In genomic region chr14:93185333-93185688, GRCh38 we compare ENCODE assay signal across 8 cellular contexts. TPM values are rescaled to one million over a fixed set of nuclear protein-coding genes. Genes with fewer than 3 reads are reported as not detected.
DNase-seq lines count a peak whose midpoint lies in the region; ATAC-seq and TF ChIP-seq lines count a peak whose summit lies in the region.

No MANE protein-coding gene starts in this region.

- POLR2A ChIA-PET in activated CD8-positive, alpha-beta T cell treated with anti-CD3 and anti-CD28 coated beads, Interleukin-2, amount 10 ng/mL, durations not matched to agents 7 days and 5 days (lab: Charles Lee) = interaction anchor here (0.7 to 4.3 kb wide), 12 partner anchors 8 to 338 kb away, joined by 3 to 87 read pairs (median 4); partner anchors contain the start of genes GON7 and UBR7

- H3K4me2 ChIP-seq in GM23338 = peak overlapping the region; percentile 98

- peaks cover 8% of the 10 kb centered on the region for H3K4me1 ChIP-seq in ACC112 (ENCODE audit: control insufficient read depth, insufficient read depth, low read length, unreplicated experiment)
- peaks cover 6% of the 10 kb centered on the region; the same call in 1 of the 2 replicates for H3K4me1 ChIP-seq in GM23338 (ENCODE audit: insufficient read depth)
- no peaks in the 10 kb centered on the region for H3K4me1 ChIP-seq in iPS-15b (ENCODE audit: control insufficient read depth, insufficient read depth, low read length)

- CTCF ChIA-PET in activated CD8-positive, alpha-beta T cell treated with anti-CD3 and anti-CD28 coated beads, Interleukin-2, amount 10 ng/mL, durations not matched to agents 7 days and 5 days (lab: Charles Lee) = interaction anchor here (1.0 to 3.1 kb wide), 8 partner anchors 9 to 233 kb away, joined by 3 to 40 read pairs (median 6); partner anchors contain the start of genes GON7 and UBR7

- H4K20me1 ChIP-seq in GM23338 (replicated peaks; ENCODE audit: insufficient read depth) = 0 out of 2 replicates have a peak, but pooled peaks cover 12% of the 10 kb centered on the region

- no peaks in the 10 kb centered on the region for H3K9me3 ChIP-seq in iPS-15b (ENCODE audit: control insufficient read depth, insufficient read depth, low read length)

- no peak for DNase-seq in GM23338 (ENCODE audit: low spot score)
- no peak for DNase-seq in activated CD8-positive, alpha-beta T cell treated with anti-CD3 and anti-CD28 coated beads, Interleukin-2, amount 10 ng/mL, durations not matched to agents 7 days and 5 days
- DNase-seq in stimulated activated naive B cell treated with anti-CD40 and anti-IgM and Interleukin-4, amounts not matched to agents 10 μg/mL and 1 μg/mL and 100 μg/mL, for 72 hours = no peak
- no peak for DNase-seq in NCI-H82 (lab: John Stamatoyannopoulos, UW)

- H3K79me2 ChIP-seq in ACC112 (ENCODE audit: control insufficient read depth, insufficient read depth, low read length, unreplicated experiment) = peaks cover 17% of the 10 kb centered on the region
- peaks cover 38% of the 10 kb centered on the region for H3K79me2 ChIP-seq in GM23338 (replicated peaks; ENCODE audit: insufficient read depth)

- H3F3A ChIP-seq in GM23338 (replicated peaks; ENCODE audit: low read depth) = peaks cover 18% of the 10 kb centered on the region

- H3K27me3 ChIP-seq in ACC112 (ENCODE audit: insufficient read depth, low read length) = no peaks in the 10 kb centered on the region
- H3K27me3 ChIP-seq in GM23338 (ENCODE audit: insufficient read depth) = no peaks in the 10 kb centered on the region
- no peaks in the 10 kb centered on the region for H3K27me3 ChIP-seq in iPS-15b (ENCODE audit: control insufficient read depth, insufficient read depth, low read length)

- H3K27ac Mint-ChIP-seq in GM23338 = peak overlapping the region; percentile 96
- peak overlapping the region; percentile 92 for H3K27ac Mint-ChIP-seq in activated CD8-positive, alpha-beta T cell treated with anti-CD3 and anti-CD28 coated beads, Interleukin-2, amount 10 ng/mL, durations not matched to agents 7 days and 5 days
- peak overlapping the region; percentile 95 for H3K27ac Mint-ChIP-seq in stimulated activated naive B cell treated with anti-CD40 and anti-IgM and Interleukin-4, amounts not matched to agents 10 μg/mL and 1 μg/mL and 100 μg/mL, for 72 hours

- H3K9me3 Mint-ChIP-seq in GM23338 = no peaks in the 10 kb centered on the region
- H3K9me3 Mint-ChIP-seq in activated CD8-positive, alpha-beta T cell treated with anti-CD3 and anti-CD28 coated beads, Interleukin-2, amount 10 ng/mL, durations not matched to agents 7 days and 5 days (ENCODE audit: insufficient read depth) = no peaks in the 10 kb centered on the region
- no peaks in the 10 kb centered on the region for H3K9me3 Mint-ChIP-seq in stimulated activated naive B cell treated with anti-CD40 and anti-IgM and Interleukin-4, amounts not matched to agents 10 μg/mL and 1 μg/mL and 100 μg/mL, for 72 hours

- no peaks in the 10 kb centered on the region for H3K9me2 ChIP-seq in GM23338 (ENCODE audit: insufficient read depth)

- peak overlapping the region; percentile 100 for H3K4me3 ChIP-seq in ACC112 (ENCODE audit: low read depth, low read length)
- H3K4me3 ChIP-seq in GM23338 = peak overlapping the region; percentile 100
- H3K4me3 ChIP-seq in iPS-15b (ENCODE audit: low read depth, low read length) = peak overlapping the region; percentile 94

- H2AFZ ChIP-seq in ACC112 (ENCODE audit: low read length, unreplicated experiment) (peak overlapping the region; percentile 99), GM23338 (peak overlapping the region; percentile 100)

- no peak for ATAC-seq in GM23338
- peak; percentile 5 for ATAC-seq in activated CD8-positive, alpha-beta T cell treated with anti-CD3 and anti-CD28 coated beads, Interleukin-2, amount 10 ng/mL, durations not matched to agents 7 days and 5 days
- peak in 1 of 2 donors; percentile 1 for ATAC-seq in stimulated activated naive B cell treated with anti-CD40 and anti-IgM and Interleukin-4, amounts not matched to agents 10 μg/mL and 1 μg/mL and 100 μg/mL, for 72 hours (replicated peaks)
- no peak for ATAC-seq in HG02885 (IDR thresholded peaks at IDR 0.05; ENCODE audit: poor library complexity, unreplicated experiment)
- ATAC-seq in GM21825 (IDR thresholded peaks at IDR 0.05; ENCODE audit: unreplicated experiment) = no peak

- H3K4me1 Mint-ChIP-seq in GM23338 = peaks cover 16% of the 10 kb centered on the region; the same call in 2 of the 3 replicates
- peaks cover 34% of the 10 kb centered on the region for H3K4me1 Mint-ChIP-seq in activated CD8-positive, alpha-beta T cell treated with anti-CD3 and anti-CD28 coated beads, Interleukin-2, amount 10 ng/mL, durations not matched to agents 7 days and 5 days (ENCODE audit: low read depth)
- H3K4me1 Mint-ChIP-seq in stimulated activated naive B cell treated with anti-CD40 and anti-IgM and Interleukin-4, amounts not matched to agents 10 μg/mL and 1 μg/mL and 100 μg/mL, for 72 hours = peaks cover 17 to 28% of the 10 kb centered on the region in 2 donors

- peaks cover 9% of the 10 kb centered on the region for H3K27me3 Mint-ChIP-seq in GM23338 (ENCODE audit: insufficient read depth, low read depth, poor library complexity)
- H3K27me3 Mint-ChIP-seq in activated CD8-positive, alpha-beta T cell treated with anti-CD3 and anti-CD28 coated beads, Interleukin-2, amount 10 ng/mL, durations not matched to agents 7 days and 5 days (ENCODE audit: low read depth) = no peaks in the 10 kb centered on the region
- H3K27me3 Mint-ChIP-seq in stimulated activated naive B cell treated with anti-CD40 and anti-IgM and Interleukin-4, amounts not matched to agents 10 μg/mL and 1 μg/mL and 100 μg/mL, for 72 hours = no peaks in the 10 kb centered on the region

- no peak for TF ChIP-seq CTCF in GM23338 (conservative IDR thresholded peaks at IDR 0.05; ENCODE audit: low read depth in 2 of 2)

- H3K9ac ChIP-seq in iPS-15b (ENCODE audit: low read depth, low read length) = peak overlapping the region; percentile 14

- peaks cover 21% of the 10 kb centered on the region for H3K36me3 Mint-ChIP-seq in GM23338 (ENCODE audit: low read depth)
- peaks cover 35% of the 10 kb centered on the region for H3K36me3 Mint-ChIP-seq in activated CD8-positive, alpha-beta T cell treated with anti-CD3 and anti-CD28 coated beads, Interleukin-2, amount 10 ng/mL, durations not matched to agents 7 days and 5 days (ENCODE audit: low read depth)
- peaks cover 8 to 18% of the 10 kb centered on the region in 2 donors for H3K36me3 Mint-ChIP-seq in stimulated activated naive B cell treated with anti-CD40 and anti-IgM and Interleukin-4, amounts not matched to agents 10 μg/mL and 1 μg/mL and 100 μg/mL, for 72 hours

- peak overlapping the region; percentile 99 for H3K4me3 Mint-ChIP-seq in GM23338
- peak overlapping the region; percentile 95 for H3K4me3 Mint-ChIP-seq in activated CD8-positive, alpha-beta T cell treated with anti-CD3 and anti-CD28 coated beads, Interleukin-2, amount 10 ng/mL, durations not matched to agents 7 days and 5 days
- H3K4me3 Mint-ChIP-seq in stimulated activated naive B cell treated with anti-CD40 and anti-IgM and Interleukin-4, amounts not matched to agents 10 μg/mL and 1 μg/mL and 100 μg/mL, for 72 hours = peak overlapping the region; percentile 91 to 93

- H3K36me3 ChIP-seq in ACC112 (ENCODE audit: insufficient read depth, low read length) (no peaks in the 10 kb centered on the region), GM23338 (ENCODE audit: insufficient read depth) (peaks cover 19% of the 10 kb centered on the region), iPS-15b (ENCODE audit: control insufficient read depth, insufficient read depth, low read length) (no peaks in the 10 kb centered on the region)

- peak overlapping the region; percentile 84 for H3K27ac ChIP-seq in ACC112 (ENCODE audit: low read depth, low read length)
- H3K27ac ChIP-seq in GM23338 (ENCODE audit: low read depth) = peak overlapping the region; percentile 98

TF ChIP-seq in GM23338, 12 proteins besides CTCF, POLR2A, EP300 and RAD21 (continues in another document):
- TF ChIP-seq POLR2AphosphoS5 (IDR thresholded peaks at IDR 0.05; ENCODE audit: low read depth) = no peak
- TF ChIP-seq EZH2phosphoT487 (IDR thresholded peaks at IDR 0.05; ENCODE audit: unreplicated experiment) = no peak
- TF ChIP-seq ETS1 (IDR thresholded peaks at IDR 0.05) = no peak
- no peak for TF ChIP-seq JUNB (IDR thresholded peaks at IDR 0.05; ENCODE audit: unreplicated experiment)
- no peak for TF ChIP-seq EZH2 (IDR thresholded peaks at IDR 0.05; ENCODE audit: low read depth, unreplicated experiment)
- no peak for TF ChIP-seq STAT1 (IDR thresholded peaks at IDR 0.05; ENCODE audit: unreplicated experiment)

RNA-seq across cellular contexts. Expression of gene LYSET, which starts 0.2 kb away (rescaled TPM):
- total RNA-seq in GM23338 (2014; rRNA removed; shearing (Covaris generic)) = 14.2 and 20.4 TPM in 2 replicates
- 32.4 and 34.0 TPM in 2 replicates for polyA plus RNA-seq in GM23338 (2016; fragmentation: Nextera tagmentation; extraction: Ambion mirVana)
- 10 to 100 TPM in 1 of 2 experiments, 1 to 10 TPM in 1; 9.7 to 10.6 TPM for total RNA-seq in activated CD8-positive, alpha-beta T cell treated with anti-CD3 and anti-CD28 coated beads, Interleukin-2, amount 10 ng/mL, durations not matched to agents 7 days and 5 days

RNA-seq across cellular contexts. Expression of gene MOAP1, which starts 0.6 kb away (rescaled TPM):
- total RNA-seq in GM23338 (2014; rRNA removed; shearing (Covaris generic)) = 21.6 and 21.7 TPM in 2 replicates
- 8.5 and 8.6 TPM in 2 replicates for polyA plus RNA-seq in GM23338 (2016; fragmentation: Nextera tagmentation; extraction: Ambion mirVana)
- total RNA-seq in activated CD8-positive, alpha-beta T cell treated with anti-CD3 and anti-CD28 coated beads, Interleukin-2, amount 10 ng/mL, durations not matched to agents 7 days and 5 days = 10 to 100 TPM; 21.0 to 21.5 TPM

RNA-seq across cellular contexts. Expression of gene GON7, which starts 21.6 kb away (rescaled TPM):
- total RNA-seq in GM23338 (2014; rRNA removed; shearing (Covaris generic)) = 7.4 and 12.8 TPM in 2 replicates
- 12.7 and 16.6 TPM in 2 replicates for polyA plus RNA-seq in GM23338 (2016; fragmentation: Nextera tagmentation; extraction: Ambion mirVana)
- total RNA-seq in activated CD8-positive, alpha-beta T cell treated with anti-CD3 and anti-CD28 coated beads, Interleukin-2, amount 10 ng/mL, durations not matched to agents 7 days and 5 days = 10 to 100 TPM; 21.5 to 24.6 TPM

RNA-seq across cellular contexts. Expression of gene UBR7, which starts 21.7 kb away (rescaled TPM):
- 45.3 and 63.5 TPM in 2 replicates for total RNA-seq in GM23338 (2014; rRNA removed; shearing (Covaris generic))
- 12.4 and 13.9 TPM in 2 replicates for polyA plus RNA-seq in GM23338 (2016; fragmentation: Nextera tagmentation; extraction: Ambion mirVana)
- total RNA-seq in activated CD8-positive, alpha-beta T cell treated with anti-CD3 and anti-CD28 coated beads, Interleukin-2, amount 10 ng/mL, durations not matched to agents 7 days and 5 days = 10 to 100 TPM; 39.0 to 49.3 TPM
